12 cellular contexts compared by ENCODE assay signal in the genomic region with DNA sequence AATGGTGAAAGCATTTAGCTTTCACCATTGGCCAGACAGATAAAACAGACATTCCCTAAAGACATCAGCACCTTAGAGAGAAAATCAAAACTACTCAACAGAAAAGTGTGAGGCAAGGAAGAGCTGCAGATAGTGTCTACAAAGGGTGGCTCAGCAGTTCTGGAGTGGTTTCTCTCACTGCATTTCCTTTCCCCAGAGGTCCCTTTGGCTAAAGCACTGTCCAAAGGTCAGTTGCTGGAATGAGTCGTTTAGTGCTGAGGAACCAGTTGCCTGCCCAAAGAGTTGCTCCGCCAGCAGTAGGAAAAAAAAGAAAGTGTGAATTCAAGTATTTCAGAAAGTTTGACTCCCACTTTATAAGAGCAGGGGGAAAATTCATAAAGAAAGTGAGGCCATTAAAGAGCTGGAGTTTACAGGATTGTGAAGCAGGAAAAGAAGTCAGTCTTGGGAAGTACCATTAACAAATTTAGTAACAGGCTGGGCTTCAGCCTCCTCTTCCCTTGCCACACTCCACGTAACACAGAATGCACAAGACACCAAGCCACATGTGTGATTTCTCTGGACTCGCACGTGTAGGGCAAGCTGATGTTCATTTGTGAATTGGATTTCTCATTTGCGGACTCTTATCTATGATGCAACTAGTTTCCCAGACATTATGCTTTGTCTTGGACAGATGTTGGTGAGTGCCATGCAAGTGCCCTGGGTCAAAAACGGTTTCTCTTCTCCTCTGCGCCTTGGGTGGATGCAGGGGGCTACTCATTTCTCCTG.
A peak's percentile ranks its signal among the peaks of the same experiment; 100 is the strongest.
DNase-seq lines count a peak whose midpoint lies in the region; ATAC-seq and TF ChIP-seq lines count a peak whose summit lies in the region.
"Had no signal": no experiment of that assay in that cellular context is flagged by ENCODE, and none has a peak within 500 bp of the region (broad histone marks: within the 10 kb centered on the region; RNA-seq: fewer than 3 reads in every experiment).

No MANE protein-coding gene starts in this region.

- no peak overlapping the region for H3K4me3 Mint-ChIP-seq in CD8-positive, alpha-beta T cell
- H3K4me3 Mint-ChIP-seq: activated T-cell treated with anti-CD3 and anti-CD28 coated beads, Interleukin-2, amount 50 U/mL, for 4 hours had no signal

- H3K4me1 Mint-ChIP-seq in CD8-positive, alpha-beta T cell (ENCODE audit: low read depth): peaks cover 72% of the 10 kb centered on the region

- no peak for ATAC-seq in CD8-positive, alpha-beta T cell
- ATAC-seq in GM18502 (IDR thresholded peaks at IDR 0.05; ENCODE audit: poor library complexity, unreplicated experiment) (no peak), esophagus mucosa (no peak)
- ATAC-seq: activated T-cell treated with anti-CD3 and anti-CD28 coated beads, Interleukin-2, amount 50 U/mL, for 4 hours had no signal

- peak overlapping the region; percentile 21 for H3K27ac Mint-ChIP-seq in CD8-positive, alpha-beta T cell

- no peaks in the 10 kb centered on the region for H3K9me3 Mint-ChIP-seq in CD8-positive, alpha-beta T cell
- H3K9me3 Mint-ChIP-seq: activated T-cell treated with anti-CD3 and anti-CD28 coated beads, Interleukin-2, amount 50 U/mL, for 4 hours had no signal

- no peak for TF ChIP-seq POLR2A in prostate gland (IDR thresholded peaks at IDR 0.05)

- no peak overlapping the region for H3K27ac ChIP-seq in CD8-positive, alpha-beta T cell (ENCODE audit: low read depth, low read length)
- H3K27ac ChIP-seq in SJCRH30 (no peak overlapping the region), prostate gland (no peak overlapping the region)
- H3K27ac ChIP-seq: KMS-11 had no signal

- CTCF ChIA-PET in CD8-positive, alpha-beta T cell (lab: Charles Lee): interaction anchor here (1.5 kb wide), 1 partner anchor 37 kb away, joined by 3 read pairs; no protein-coding TSS in a partner anchor

- DNase-seq in CD8-positive, alpha-beta T cell: no peak
- DNase-seq in HuH-7.5 (ENCODE audit: low spot score): peak; percentile 15
- DNase-seq in choroid plexus epithelial cell (ENCODE audit: low read depth): peak; percentile 72
- peak; percentile 47 for DNase-seq in myocyte (ENCODE audit: low read depth)
- DNase-seq in SJCRH30: no peak
- no peak for DNase-seq in prostate gland (ENCODE audit: low spot score)
- DNase-seq: activated T-cell treated with anti-CD3 and anti-CD28 coated beads, Interleukin-2, amount 50 U/mL, for 4 hours; cortex of kidney; DMS79 had no signal

- intact Hi-C loops in CD8-positive, alpha-beta T cell (cut with DNase I, micrococcal nuclease): loop anchor here in 1 of 2 experiments (1.0 kb wide), 1 partner anchor 8 kb away; no protein-coding TSS in a partner anchor
- intact Hi-C loops in prostate gland (cut with DNase I): no loop called here

- peaks cover 12% of the 10 kb centered on the region for H3K4me1 ChIP-seq in CD8-positive, alpha-beta T cell (ENCODE audit: insufficient read depth, low read length)
- peaks cover 7% of the 10 kb centered on the region for H3K4me1 ChIP-seq in SJCRH30
- no peaks in the 10 kb centered on the region for H3K4me1 ChIP-seq in prostate gland (replicated peaks)

- no peaks in the 10 kb centered on the region for H3K36me3 ChIP-seq in CD8-positive, alpha-beta T cell (ENCODE audit: insufficient read depth, low read length)
- peaks cover 8% of the 10 kb centered on the region; the same call in 1 of the 2 replicates for H3K36me3 ChIP-seq in SJCRH30
- no peaks in the 10 kb centered on the region for H3K36me3 ChIP-seq in prostate gland

- H3K27me3 ChIP-seq in CD8-positive, alpha-beta T cell (ENCODE audit: insufficient read depth, low read length): no peaks in the 10 kb centered on the region
- H3K27me3 ChIP-seq in SJCRH30: no peaks in the 10 kb centered on the region
- no peaks in the 10 kb centered on the region for H3K27me3 ChIP-seq in prostate gland (replicated peaks; ENCODE audit: insufficient read depth)

- WGBS in prostate gland: 78% methylated on average over 8 of the region's 8 CpGs

- H3K9me3 ChIP-seq in CD8-positive, alpha-beta T cell (ENCODE audit: low read length): no peaks in the 10 kb centered on the region
- H3K9me3 ChIP-seq in SJCRH30 (replicated peaks) (no peaks in the 10 kb centered on the region), prostate gland (no peaks in the 10 kb centered on the region)

- no peaks in the 10 kb centered on the region for H3K27me3 Mint-ChIP-seq in CD8-positive, alpha-beta T cell (ENCODE audit: low read depth)

- H3K36me3 Mint-ChIP-seq in CD8-positive, alpha-beta T cell: peaks cover 42% of the 10 kb centered on the region

- no peak for TF ChIP-seq CTCF in CD8-positive, alpha-beta T cell (IDR thresholded peaks at IDR 0.05)
- TF ChIP-seq CTCF in choroid plexus epithelial cell (conservative IDR thresholded peaks at IDR 0.05; ENCODE audit: low read depth, low read length) (no peak), prostate gland (IDR thresholded peaks at IDR 0.05) (no peak)

- no peak overlapping the region for H3K4me3 ChIP-seq in CD8-positive, alpha-beta T cell (ENCODE audit: low read depth, low read length)
- H3K4me3 ChIP-seq in choroid plexus epithelial cell (ENCODE audit: low read depth, low read length): no peak overlapping the region
- no peak overlapping the region for H3K4me3 ChIP-seq in SJCRH30
- no peak overlapping the region for H3K4me3 ChIP-seq in prostate gland

- POLR2A ChIA-PET in CD8-positive, alpha-beta T cell (lab: Charles Lee): interaction anchor here (0.6 to 0.7 kb wide), 3 partner anchors 57 to 165 kb away, joined by 3 read pairs; no protein-coding TSS in a partner anchor

Comparison
In these comparisons a context has a peak if more than half of its experiments do, and no peak if none do; other contexts are left out.
1. DNase-seq: peak in HuH-7.5 (single experiment), choroid plexus epithelial cell (single experiment) and myocyte (single experiment); none in CD8-positive, alpha-beta T cell (0 of 7), SJCRH30 (0 of 2) and prostate gland (single experiment).